Comparison of ENCODE assay signal across 5 cellular contexts in genomic region chr10:26052326-26052725, GRCh38.
"Had no signal": no experiment of that assay in that cellular context is flagged by ENCODE, and none has a peak within 500 bp of the region (broad histone marks: within the 10 kb centered on the region; RNA-seq: fewer than 3 reads in every experiment).

No MANE protein-coding gene starts in this region.

- H3K4me3 Mint-ChIP-seq: IgD-negative memory B cell had no signal

- H3K4me3 ChIP-seq: K562 had no signal

- H3K4me1 Mint-ChIP-seq: IgD-negative memory B cell had no signal

- H3K36me3 Mint-ChIP-seq: IgD-negative memory B cell had no signal

- DNase-seq: IMR-90, KBM-7 had no signal

- H3K27ac ChIP-seq: HL-60 had no signal

- H3K27ac Mint-ChIP-seq: IgD-negative memory B cell had no signal
